In the genomic region with DNA sequence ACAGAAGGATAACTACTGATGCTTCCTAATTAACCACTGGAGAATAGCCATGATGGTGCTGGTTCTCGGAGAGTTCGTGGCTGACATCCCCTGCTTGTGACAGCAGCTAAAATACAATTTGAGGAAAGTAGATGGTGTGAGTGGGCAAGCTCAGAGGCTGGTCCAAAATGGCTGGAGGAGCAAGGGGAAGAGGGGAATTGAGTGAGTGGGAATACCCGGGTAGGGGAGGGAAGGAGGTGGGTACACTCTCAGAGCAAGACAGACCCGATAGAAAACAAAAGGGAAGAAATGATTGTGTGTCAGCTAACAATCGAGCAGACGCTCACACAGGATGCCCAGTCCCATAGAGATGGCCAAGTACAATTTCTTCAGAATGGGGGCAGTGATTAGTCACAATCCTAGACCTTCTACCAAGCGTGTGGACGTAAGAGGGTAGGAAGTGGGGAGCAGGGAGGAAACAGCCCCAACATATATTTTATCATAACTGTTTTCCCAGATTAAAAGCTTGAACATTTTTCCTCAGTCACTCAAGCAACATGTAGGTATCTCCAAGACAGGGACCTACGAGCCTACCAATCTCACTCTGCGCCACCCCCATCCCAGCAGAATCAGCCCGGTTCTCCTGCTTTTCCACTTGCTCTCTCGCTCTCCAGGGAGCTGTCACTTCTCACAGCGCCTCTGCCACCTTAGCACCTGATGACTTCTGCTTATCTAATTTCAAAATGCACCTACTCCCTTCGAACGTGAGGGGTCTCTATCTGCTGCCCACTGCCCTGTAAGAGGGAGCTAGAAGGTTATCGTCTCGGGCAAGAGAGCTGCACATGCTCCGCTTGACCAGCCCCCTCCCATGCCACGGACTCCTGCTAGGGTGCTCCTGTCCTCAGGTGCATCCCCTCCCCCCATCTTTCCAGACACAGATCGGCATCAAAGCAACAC, we compare ENCODE assay signal across 10 cellular contexts. TPM values are rescaled to one million over a fixed set of nuclear protein-coding genes. Genes with fewer than 3 reads are reported as not detected.
DNase-seq lines count a peak whose midpoint lies in the region; ATAC-seq, FAIRE-seq and TF ChIP-seq lines count a peak whose summit lies in the region.
"Had no signal": no experiment of that assay in that cellular context is flagged by ENCODE, and none has a peak within 500 bp of the region (broad histone marks: within the 10 kb centered on the region; RNA-seq: fewer than 3 reads in every experiment).

No MANE protein-coding gene starts in this region.

- peaks cover 48% of the 10 kb centered on the region for H3K27me3 ChIP-seq in iPS-18a (ENCODE audit: control insufficient read depth, insufficient read depth, low read length)
- H3K27me3 ChIP-seq in smooth muscle cell (ENCODE audit: low read depth), result peaks cover 7% of the 10 kb centered on the region
- H3K27me3 ChIP-seq: adrenal gland had no signal

- ATAC-seq in HG03108 (IDR thresholded peaks at IDR 0.05; ENCODE audit: unreplicated experiment) (no peak), HG03280 (IDR thresholded peaks at IDR 0.05; ENCODE audit: unreplicated experiment) (no peak)

- WGBS in smooth muscle cell (ENCODE audit: low lambda C conversion rate), result 53% methylated on average over 20 of the region's 20 CpGs

- TF ChIP-seq CTCF in WI38 (IDR thresholded peaks at IDR 0.05; ENCODE audit: low read depth, low read length) (no peak), smooth muscle cell (IDR thresholded peaks at IDR 0.05; ENCODE audit: borderline replicate concordance, insufficient read depth, poor library complexity, severe bottlenecking) (no peak)

- H3K4me3 ChIP-seq in WI38 (ENCODE audit: low read depth, low read length), result peak overlapping the region; percentile 67
- peak overlapping the region; percentile 61 for H3K4me3 ChIP-seq in iPS-18a (ENCODE audit: low read length)
- peak overlapping the region; percentile 70 for H3K4me3 ChIP-seq in smooth muscle cell

- DNase-seq in GM19239 (ENCODE audit: insufficient read length, low spot score) (no peak), smooth muscle cell (lab: John Stamatoyannopoulos, UW; ENCODE audit: unreplicated experiment) (no peak), SIG-M5 treated with dmso at 0.1 percent for 504 hours (lab: John Stamatoyannopoulos, UW; ENCODE audit: unreplicated experiment) (no peak), OCI-M2 (lab: John Stamatoyannopoulos, UW; ENCODE audit: unreplicated experiment) (no peak)
- DNase-seq: NK-92 treated with Interleukin-12 subunit alpha and Interleukin-12 subunit beta, amount 100 ng/mL, for 24 hours had no signal

- H3K4me1 ChIP-seq in iPS-18a (ENCODE audit: control insufficient read depth, low read depth, low read length) (peaks cover 7% of the 10 kb centered on the region), smooth muscle cell (ENCODE audit: low read depth) (peaks cover 10% of the 10 kb centered on the region)

- peak; percentile 87 for FAIRE-seq in GM19239 (lab: Jason Lieb, UNC)

- no peak overlapping the region for H3K27ac ChIP-seq in iPS-18a (ENCODE audit: low read length)
- no peak overlapping the region for H3K27ac ChIP-seq in smooth muscle cell (ENCODE audit: low read depth)

- no peak overlapping the region for H2AFZ ChIP-seq in smooth muscle cell (ENCODE audit: low read depth)

- H3K36me3 ChIP-seq in iPS-18a (ENCODE audit: control insufficient read depth, low read depth, low read length), result no peaks in the 10 kb centered on the region
- no peaks in the 10 kb centered on the region for H3K36me3 ChIP-seq in smooth muscle cell (ENCODE audit: low read depth)
- H3K36me3 ChIP-seq: adrenal gland had no signal

- no peaks in the 10 kb centered on the region for H3K9me3 ChIP-seq in iPS-18a (ENCODE audit: control insufficient read depth, low read depth, low read length)
- no peaks in the 10 kb centered on the region for H3K9me3 ChIP-seq in smooth muscle cell (replicated peaks; ENCODE audit: low read depth)
- H3K9me3 ChIP-seq: adrenal gland had no signal

- H4K20me1 ChIP-seq in smooth muscle cell (ENCODE audit: low read depth), result no peaks in the 10 kb centered on the region

- no peaks in the 10 kb centered on the region for H3K79me2 ChIP-seq in smooth muscle cell (ENCODE audit: low read depth)

- H3F3A ChIP-seq in smooth muscle cell (ENCODE audit: low read depth), result peaks cover 10% of the 10 kb centered on the region

- H3K4me2 ChIP-seq in smooth muscle cell, result peak overlapping the region; percentile 99

- H3K9ac ChIP-seq in iPS-18a (ENCODE audit: low read length) (no peak overlapping the region), smooth muscle cell (ENCODE audit: low read depth) (no peak overlapping the region)

RNA-seq across cellular contexts. Expression of gene RIPOR2, which starts 26.2 kb away (rescaled TPM):
- total RNA-seq in smooth muscle cell, result 5.6 and 6.6 TPM in 2 replicates
- 2.3 and 7.6 TPM in 2 replicates for polyA plus RNA-seq in smooth muscle cell
